15 cellular contexts compared by ENCODE assay signal in genomic region chr2:179805001-179805400, GRCh38.
DNase-seq lines count a peak whose midpoint lies in the region.
"Had no signal": no experiment of that assay in that cellular context is flagged by ENCODE, and none has a peak within 500 bp of the region (broad histone marks: within the 10 kb centered on the region; RNA-seq: fewer than 3 reads in every experiment).

No MANE protein-coding gene starts in this region.

- DNase-seq in DMS 273 (lab: John Stamatoyannopoulos, UW; ENCODE audit: unreplicated experiment) (peak; percentile 93), NCI-H1694 (lab: John Stamatoyannopoulos, UW) (peak; percentile 32), NCI-H2171 treated with DMSO at 0.1 percent for 48 hours (lab: John Stamatoyannopoulos, UW) (peak; percentile 72), cerebellar cortex (ENCODE audit: low spot score) (peak; percentile 94), HuH-7.5 (ENCODE audit: low spot score) (no peak), inferior parietal cortex (ENCODE audit: extremely low spot score) (no peak)
- no peak for DNase-seq in activated effector memory CD4-positive, alpha-beta T cell treated with anti-CD3 and anti-CD28 coated beads, Interleukin-2, amount 50 U/mL, for 16 hours
- no peak for DNase-seq in activated CD8-positive, alpha-beta memory T cell treated with anti-CD3 and anti-CD28 coated beads, Interleukin-2, amount 50 U/mL, for 48 hours
- DNase-seq: Caco-2; CD4-positive, CD25-positive, alpha-beta regulatory T cell; CD8-positive, alpha-beta T cell; DMS53; DMS79 treated with DMSO at 0.1 percent for 48 hours; GOT3; HFFc6 had no signal

Comparison
In these comparisons a context has a peak if more than half of its experiments do, and no peak if none do; other contexts are left out.
1. DNase-seq: peak in DMS 273 (single experiment), NCI-H1694 (single experiment), NCI-H2171 treated with DMSO at 0.1 percent for 48 hours (single experiment) and cerebellar cortex (single experiment); none in HuH-7.5 (single experiment), activated effector memory CD4-positive, alpha-beta T cell treated with anti-CD3 and anti-CD28 coated beads, Interleukin-2, amount 50 U/mL, for 16 hours (single experiment), activated CD8-positive, alpha-beta memory T cell treated with anti-CD3 and anti-CD28 coated beads, Interleukin-2, amount 50 U/mL, for 48 hours (single experiment) and inferior parietal cortex (single experiment).